Comparison of ENCODE assay signal across 25 cellular contexts in genomic region chr1:9389969-9390368, GRCh38.
"Had no signal": no experiment of that assay in that cellular context is flagged by ENCODE, and none has a peak within 500 bp of the region (broad histone marks: within the 10 kb centered on the region; RNA-seq: fewer than 3 reads in every experiment).

No MANE protein-coding gene starts in this region.

- H3K9me3 ChIP-seq: colonic mucosa had no signal

- H3K4me1 ChIP-seq: colonic mucosa, neural progenitor cell had no signal

- H3K36me3 ChIP-seq: colonic mucosa, esophagus muscularis mucosa, left ventricle myocardium inferior, neural progenitor cell, sigmoid colon, tibial artery had no signal

- DNase-seq: activated CD4-positive, alpha-beta T cell treated with anti-CD3 and anti-CD28 coated beads for 4 hours; activated CD4-positive, alpha-beta T cell treated with anti-CD3 and anti-CD28 coated beads, Interleukin-2, amount 50 U/mL, for 48 hours; activated naive CD4-positive, alpha-beta T cell treated with anti-CD3 and anti-CD28 coated beads, Interleukin-2, amount 50 U/mL, for 16 hours; activated T-cell treated with anti-CD3 and anti-CD28 coated beads, Interleukin-2, amount 50 U/mL, for 1 hour; aorta; colonic mucosa; hippocampal formation; kidney glomerular epithelial cell; left ventricle myocardium inferior; mammary epithelial cell; naive thymus-derived CD8-positive, alpha-beta T cell; retina; sigmoid colon; stimulated activated CD4-positive, alpha-beta T cell treated with anti-CD3 and anti-CD28 coated beads, Interleukin-2, amount 100 ng/mL, for 48 hours; stimulated activated CD8-positive, alpha-beta memory T cell treated with anti-CD3 and anti-CD28 coated beads, Interleukin-4, amount 100 ng/mL, for 48 hours; stimulated activated naive CD4-positive, alpha-beta T cell; T1000; tibial artery had no signal

- H3K27ac Mint-ChIP-seq: brain, mesothelial cell of epicardium, neural progenitor cell, progenitor cell of endocrine pancreas, WTC11 had no signal

- ATAC-seq: naive thymus-derived CD8-positive, alpha-beta T cell; WTC11 had no signal

- H3K27me3 ChIP-seq: colonic mucosa, esophagus muscularis mucosa, neural progenitor cell, sigmoid colon, tibial artery had no signal

- H3K36me3 Mint-ChIP-seq: brain, mesothelial cell of epicardium, neural progenitor cell, WTC11 had no signal

- H3K4me3 ChIP-seq: colonic mucosa, esophagus muscularis mucosa, left ventricle myocardium inferior, neural progenitor cell, sigmoid colon, smooth muscle cell, tibial artery had no signal

- H3K4me3 Mint-ChIP-seq: brain; mesothelial cell of epicardium; naive thymus-derived CD8-positive, alpha-beta T cell; neural progenitor cell; WTC11 had no signal

- H3K27ac ChIP-seq: colonic mucosa, left ventricle myocardium inferior, neural progenitor cell, sigmoid colon had no signal

- H3K4me1 Mint-ChIP-seq: WTC11 had no signal
